ENCODE assay signal across 26 cellular contexts in the genomic region with DNA sequence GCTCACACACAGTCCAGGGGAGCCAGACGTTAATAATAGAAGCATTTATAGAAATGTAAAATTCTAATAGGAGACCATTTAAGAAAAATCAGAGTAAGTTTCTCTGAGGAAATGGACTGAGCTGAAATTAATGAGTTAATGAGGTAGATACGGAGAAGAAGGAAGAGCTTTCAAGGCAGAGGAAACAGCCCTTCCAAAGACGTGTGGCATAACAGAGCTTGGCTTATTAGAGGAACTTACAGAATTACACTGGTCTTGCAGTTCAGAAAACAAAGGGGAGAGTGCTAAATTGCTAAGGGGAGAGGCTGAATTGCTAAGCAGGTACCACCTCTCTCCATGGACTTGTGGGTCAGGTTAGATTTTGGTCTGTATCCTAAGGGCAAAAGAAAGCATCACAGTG. TPM values are rescaled to one million over a fixed set of nuclear protein-coding genes. Genes with fewer than 3 reads are reported as not detected.
"Had no signal": no experiment of that assay in that cellular context is flagged by ENCODE, and none has a peak within 500 bp of the region (broad histone marks: within the 10 kb centered on the region; RNA-seq: fewer than 3 reads in every experiment).

No MANE protein-coding gene starts in this region.

- H3K4me1 ChIP-seq: esophagus muscularis mucosa, gastroesophageal sphincter, heart right ventricle, left ventricle myocardium inferior, parathyroid adenoma, stomach, testis had no signal

- H3K79me2 ChIP-seq: parathyroid adenoma had no signal

- H3K4me1 Mint-ChIP-seq: activated B cell treated with CpG ODN at 0.5 μM for 24 hours; activated CD4-positive, alpha-beta memory T cell treated with anti-CD3 and anti-CD28 coated beads, Interleukin-2, amount 10 ng/mL, durations not matched to agents 7 days and 5 days; activated CD8-positive, alpha-beta memory T cell treated with anti-CD3 and anti-CD28 coated beads, Interleukin-2, amount 10 ng/mL, durations not matched to agents 7 days and 5 days; activated naive CD8-positive, alpha-beta T cell treated with anti-CD3 and anti-CD28 coated beads for 36 hours; immature natural killer cell; stimulated activated effector memory CD8-positive, alpha-beta T cell treated with anti-CD3 and anti-CD28 coated beads, Interleukin-12 subunit alpha, Interleukin-12 subunit beta, amount 100 ng/mL, for 72 hours had no signal

- H3K36me3 ChIP-seq: cardiac muscle cell, esophagus muscularis mucosa, heart right ventricle, left ventricle myocardium inferior, stomach had no signal

- H3K36me3 Mint-ChIP-seq: stimulated activated effector memory CD8-positive, alpha-beta T cell treated with anti-CD3 and anti-CD28 coated beads, Interleukin-12 subunit alpha, Interleukin-12 subunit beta, amount 100 ng/mL, for 72 hours had no signal

- H3K9me3 ChIP-seq: esophagus muscularis mucosa, left ventricle myocardium inferior, testis had no signal

- H3K27ac Mint-ChIP-seq: activated B cell treated with CpG ODN at 0.5 μM for 24 hours; activated CD4-positive, alpha-beta memory T cell treated with anti-CD3 and anti-CD28 coated beads, Interleukin-2, amount 10 ng/mL, durations not matched to agents 7 days and 5 days; activated CD8-positive, alpha-beta memory T cell treated with anti-CD3 and anti-CD28 coated beads, Interleukin-2, amount 10 ng/mL, durations not matched to agents 7 days and 5 days; activated naive CD8-positive, alpha-beta T cell treated with anti-CD3 and anti-CD28 coated beads for 36 hours; activated T-helper 17 cell treated with anti-CD3 and anti-CD28 coated beads, Interleukin-2, amount 50 U/mL, for 72 hours; immature natural killer cell; stimulated activated effector memory CD8-positive, alpha-beta T cell treated with anti-CD3 and anti-CD28 coated beads, Interleukin-12 subunit alpha, Interleukin-12 subunit beta, amount 100 ng/mL, for 72 hours; type B pancreatic cell had no signal

- H3K9ac ChIP-seq: parathyroid adenoma had no signal

- H3K27ac ChIP-seq: cardiac muscle cell, esophagus muscularis mucosa, gastroesophageal sphincter, heart right ventricle, left ventricle myocardium inferior, parathyroid adenoma, stomach, testis had no signal

- H3K4me2 ChIP-seq: smooth muscle cell had no signal

- H3K27me3 ChIP-seq: cardiac muscle cell, esophagus muscularis mucosa, gastroesophageal sphincter, heart right ventricle, stomach, testis had no signal

- ATAC-seq: activated CD8-positive, alpha-beta memory T cell treated with anti-CD3 and anti-CD28 coated beads, Interleukin-2, amount 10 ng/mL, durations not matched to agents 7 days and 5 days; activated T-helper 17 cell treated with anti-CD3 and anti-CD28 coated beads, Interleukin-2, amount 50 U/mL, for 72 hours; gastroesophageal sphincter; heart right ventricle; sciatic nerve; stimulated activated effector memory CD8-positive, alpha-beta T cell treated with anti-CD3 and anti-CD28 coated beads, Interleukin-12 subunit alpha, Interleukin-12 subunit beta, amount 100 ng/mL, for 72 hours had no signal

- H3K27me3 Mint-ChIP-seq: activated CD4-positive, alpha-beta memory T cell treated with anti-CD3 and anti-CD28 coated beads, Interleukin-2, amount 10 ng/mL, durations not matched to agents 7 days and 5 days; activated CD8-positive, alpha-beta memory T cell treated with anti-CD3 and anti-CD28 coated beads, Interleukin-2, amount 10 ng/mL, durations not matched to agents 7 days and 5 days; activated naive CD8-positive, alpha-beta T cell treated with anti-CD3 and anti-CD28 coated beads for 36 hours; activated T-helper 17 cell treated with anti-CD3 and anti-CD28 coated beads, Interleukin-2, amount 50 U/mL, for 72 hours; type B pancreatic cell had no signal

- H3K4me3 Mint-ChIP-seq: activated B cell treated with CpG ODN at 0.5 μM for 24 hours; activated CD4-positive, alpha-beta memory T cell treated with anti-CD3 and anti-CD28 coated beads, Interleukin-2, amount 10 ng/mL, durations not matched to agents 7 days and 5 days; activated CD8-positive, alpha-beta memory T cell treated with anti-CD3 and anti-CD28 coated beads, Interleukin-2, amount 10 ng/mL, durations not matched to agents 7 days and 5 days; activated naive CD8-positive, alpha-beta T cell treated with anti-CD3 and anti-CD28 coated beads for 36 hours; activated T-helper 17 cell treated with anti-CD3 and anti-CD28 coated beads, Interleukin-2, amount 50 U/mL, for 72 hours; immature natural killer cell; stimulated activated effector memory CD8-positive, alpha-beta T cell treated with anti-CD3 and anti-CD28 coated beads, Interleukin-12 subunit alpha, Interleukin-12 subunit beta, amount 100 ng/mL, for 72 hours; type B pancreatic cell had no signal

- H3K4me3 ChIP-seq: cardiac muscle cell, esophagus muscularis mucosa, gastroesophageal sphincter, heart right ventricle, left ventricle myocardium inferior, smooth muscle cell, stomach, testis had no signal

- DNase-seq: activated B cell treated with CpG ODN at 0.5 μM for 24 hours; activated CD4-positive, alpha-beta memory T cell treated with anti-CD3 and anti-CD28 coated beads, Interleukin-2, amount 10 ng/mL, durations not matched to agents 7 days and 5 days; activated CD4-positive, alpha-beta T cell treated with anti-CD3 and anti-CD28 coated beads for 4 hours; activated CD8-positive, alpha-beta memory T cell treated with anti-CD3 and anti-CD28 coated beads, Interleukin-2, amount 10 ng/mL, durations not matched to agents 7 days and 5 days; activated naive CD4-positive, alpha-beta T cell; activated naive CD8-positive, alpha-beta T cell treated with anti-CD3 and anti-CD28 coated beads for 36 hours; amniotic stem cell; dermis blood vessel endothelial cell; effector memory CD4-positive, alpha-beta T cell; heart right ventricle; immature natural killer cell; kidney glomerular epithelial cell; left ventricle myocardium inferior; mammary epithelial cell; stimulated activated CD4-positive, alpha-beta T cell treated with anti-CD3 and anti-CD28 coated beads, Interleukin-4, amount 100 ng/mL, for 24 hours; stomach; testis had no signal

- H3K9me3 Mint-ChIP-seq: activated B cell treated with CpG ODN at 0.5 μM for 24 hours; activated CD4-positive, alpha-beta memory T cell treated with anti-CD3 and anti-CD28 coated beads, Interleukin-2, amount 10 ng/mL, durations not matched to agents 7 days and 5 days; activated naive CD8-positive, alpha-beta T cell treated with anti-CD3 and anti-CD28 coated beads for 36 hours; activated T-helper 17 cell treated with anti-CD3 and anti-CD28 coated beads, Interleukin-2, amount 50 U/mL, for 72 hours; immature natural killer cell; stimulated activated effector memory CD8-positive, alpha-beta T cell treated with anti-CD3 and anti-CD28 coated beads, Interleukin-12 subunit alpha, Interleukin-12 subunit beta, amount 100 ng/mL, for 72 hours; type B pancreatic cell had no signal

- H2AFZ ChIP-seq: parathyroid adenoma had no signal

RNA-seq across cellular contexts. Expression of a gene that starts 54.4 kb away (rescaled TPM):
- total RNA-seq: activated B cell treated with CpG ODN at 0.5 μM for 24 hours; activated CD8-positive, alpha-beta memory T cell treated with anti-CD3 and anti-CD28 coated beads, Interleukin-2, amount 10 ng/mL, durations not matched to agents 7 days and 5 days; activated T-helper 17 cell treated with anti-CD3 and anti-CD28 coated beads, Interleukin-2, amount 50 U/mL, for 72 hours; smooth muscle cell had no signal
